ENCODE assay signal across 2 cellular contexts in genomic region chr1:160446945-160447600, GRCh38.
TF ChIP-seq lines count a peak whose summit lies in the region.

No MANE protein-coding gene starts in this region.

TF ChIP-seq in GM12891, 5 proteins besides CTCF, POLR2A, EP300 and RAD21:
- TF ChIP-seq SPI1 (IDR thresholded peaks at IDR 0.05; ENCODE audit: low read depth, low read length), result no peak
- no peak for TF ChIP-seq TAF1 (IDR thresholded peaks at IDR 0.05; ENCODE audit: low read depth, low read length)
- TF ChIP-seq POU2F2 (IDR thresholded peaks at IDR 0.05; ENCODE audit: low read depth, low read length), result no peak
- no peak for TF ChIP-seq PAX5 (IDR thresholded peaks at IDR 0.05; ENCODE audit: insufficient read depth, low read length, severe bottlenecking)
- no peak for TF ChIP-seq POLR2AphosphoS5 (IDR thresholded peaks at IDR 0.05; ENCODE audit: low read depth, low read length)
TF ChIP-seq in GM12891: peak in this region for 0.

TF ChIP-seq in GM12878, 131 proteins besides CTCF, POLR2A, EP300 and RAD21:
- TF ChIP-seq, protein P1, sequence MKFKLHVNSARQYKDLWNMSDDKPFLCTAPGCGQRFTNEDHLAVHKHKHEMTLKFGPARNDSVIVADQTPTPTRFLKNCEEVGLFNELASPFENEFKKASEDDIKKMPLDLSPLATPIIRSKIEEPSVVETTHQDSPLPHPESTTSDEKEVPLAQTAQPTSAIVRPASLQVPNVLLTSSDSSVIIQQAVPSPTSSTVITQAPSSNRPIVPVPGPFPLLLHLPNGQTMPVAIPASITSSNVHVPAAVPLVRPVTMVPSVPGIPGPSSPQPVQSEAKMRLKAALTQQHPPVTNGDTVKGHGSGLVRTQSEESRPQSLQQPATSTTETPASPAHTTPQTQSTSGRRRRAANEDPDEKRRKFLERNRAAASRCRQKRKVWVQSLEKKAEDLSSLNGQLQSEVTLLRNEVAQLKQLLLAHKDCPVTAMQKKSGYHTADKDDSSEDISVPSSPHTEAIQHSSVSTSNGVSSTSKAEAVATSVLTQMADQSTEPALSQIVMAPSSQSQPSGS (IDR thresholded peaks at IDR 0.05; ENCODE audit: low read length), result no peak
- TF ChIP-seq CHD4 (IDR thresholded peaks at IDR 0.05) (no peak), STAT3 (IDR thresholded peaks at IDR 0.05; ENCODE audit: low read depth, low read length) (no peak), MYB (IDR thresholded peaks at IDR 0.05; ENCODE audit: borderline replicate concordance, low read depth, low read length) (no peak), FOXK2 (IDR thresholded peaks at IDR 0.05) (no peak), PBX3 (IDR thresholded peaks at IDR 0.05; ENCODE audit: insufficient replicate concordance, low read depth, low read length) (no peak), E4F1 (IDR thresholded peaks at IDR 0.05; ENCODE audit: borderline replicate concordance, partially characterized antibody) (no peak), GABPA (IDR thresholded peaks at IDR 0.05; ENCODE audit: low read depth) (no peak)
